In genomic region chr17:73189417-73190099, GRCh38 we compare ENCODE assay signal across 8 cellular contexts. TPM values are rescaled to one million over a fixed set of nuclear protein-coding genes. Genes with fewer than 3 reads are reported as not detected.
DNase-seq lines count a peak whose midpoint lies in the region; ATAC-seq and TF ChIP-seq lines count a peak whose summit lies in the region.

No MANE protein-coding gene starts in this region.

- no TSS peak for BruUV-seq in OCI-LY7 (replicated peaks; lab: Mats Ljungman, UMichigan)

- H3K9me3 Mint-ChIP-seq in HFFc6, result no peaks in the 10 kb centered on the region

- peaks cover 23% of the 10 kb centered on the region for H3K79me2 ChIP-seq in OCI-LY7 (ENCODE audit: insufficient read depth, low read depth, low read length)

- no peaks in the 10 kb centered on the region for H4K20me1 ChIP-seq in OCI-LY7 (ENCODE audit: insufficient read depth, low read length)

- H3K4me1 ChIP-seq in OCI-LY7 (ENCODE audit: insufficient read depth, low read length, poor library complexity, severe bottlenecking) (peaks cover 11% of the 10 kb centered on the region), prostate gland (replicated peaks) (peaks cover 7% of the 10 kb centered on the region)

- no peak for TF ChIP-seq POLR2A in prostate gland (IDR thresholded peaks at IDR 0.05)

- TF ChIP-seq CTCF in HFFc6 (IDR thresholded peaks at IDR 0.05) (peak; percentile 77), OCI-LY7 (conservative IDR thresholded peaks at IDR 0.05; ENCODE audit: low read length) (peak; percentile 44), epithelial cell of esophagus (IDR thresholded peaks at IDR 0.05; ENCODE audit: insufficient read depth, low read depth, low read length, missing control alignments) (peak; percentile 76), prostate gland (IDR thresholded peaks at IDR 0.05) (peak in 3 of 4 experiments; percentile 58 to 83 (median 63))

- H3K4me2 ChIP-seq in OCI-LY7 (ENCODE audit: low read length), result no peak overlapping the region

- H3K4me3 Mint-ChIP-seq in HFFc6, result no peak overlapping the region

- DNase-seq in C1 segment of cervical spinal cord (lab: John Stamatoyannopoulos, UW) (peak in 8 of 14 donors; percentile 10 to 82 (median 26)), HFFc6 (peak; percentile 76), OCI-LY7 (ENCODE audit: low spot score) (peak; percentile 22), epithelial cell of esophagus (ENCODE audit: low read depth) (peak; percentile 70), prostate gland (ENCODE audit: low spot score) (peak; percentile 47), cardiac septum (ENCODE audit: low spot score) (no peak)

- no peak for ATAC-seq in HG02763 (IDR thresholded peaks at IDR 0.05; ENCODE audit: unreplicated experiment)
- ATAC-seq in GM19452 (IDR thresholded peaks at IDR 0.05; ENCODE audit: unreplicated experiment), result no peak

- H3K9me2 ChIP-seq in OCI-LY7 (ENCODE audit: insufficient read depth, low read length), result no peaks in the 10 kb centered on the region

- H3K27me3 Mint-ChIP-seq in HFFc6 (ENCODE audit: insufficient read depth), result peaks cover 1% of the 10 kb centered on the region; the same call in 1 of the 2 replicates

- H3K27ac Mint-ChIP-seq in HFFc6, result no peak overlapping the region

- peaks cover 7% of the 10 kb centered on the region; the same call in 1 of the 2 replicates for H3K36me3 Mint-ChIP-seq in HFFc6 (ENCODE audit: low read depth)

- no peak overlapping the region for H3K4me3 ChIP-seq in OCI-LY7 (ENCODE audit: low read depth, low read length, poor library complexity, severe bottlenecking)
- no peak overlapping the region for H3K4me3 ChIP-seq in epithelial cell of esophagus (ENCODE audit: low read length)
- no peak overlapping the region for H3K4me3 ChIP-seq in prostate gland

- H3K27me3 ChIP-seq in prostate gland (replicated peaks; ENCODE audit: insufficient read depth), result no peaks in the 10 kb centered on the region

- no peak overlapping the region for H3K27ac ChIP-seq in OCI-LY7 (ENCODE audit: low read depth, low read length, poor library complexity, severe bottlenecking)
- H3K27ac ChIP-seq in prostate gland, result no peak overlapping the region

- no peaks in the 10 kb centered on the region for H3K9me3 ChIP-seq in OCI-LY7 (ENCODE audit: low read length)
- H3K9me3 ChIP-seq in prostate gland, result no peaks in the 10 kb centered on the region

- 75% methylated on average over 6 of the region's 6 CpGs for WGBS in prostate gland

- POLR2A ChIA-PET in OCI-LY7 (lab: Charles Lee), result interaction anchor here (0.5 to 0.7 kb wide), 3 partner anchors 9 to 348 kb away, joined by 4 to 6 read pairs (median 4); no protein-coding TSS in a partner anchor

- intact Hi-C loops in OCI-LY7 (cut with micrococcal nuclease; ENCODE audit: unreplicated experiment), result no loop called here
- intact Hi-C loops in prostate gland (cut with DNase I), result loop anchor here (2.0 to 10.0 kb wide), 4 partner anchors 43 to 463 kb away; a partner anchor contains a TSS
- intact Hi-C loops in cardiac septum (cut with DNase I), result loop anchor here (5.0 kb wide), 1 partner anchor 178 kb away; no protein-coding TSS in a partner anchor

- no peak overlapping the region for H2AFZ ChIP-seq in OCI-LY7 (ENCODE audit: low read length)

- CTCF ChIA-PET in OCI-LY7 (lab: Charles Lee; ENCODE audit: unreplicated experiment), result no interaction called here

- H3K4me1 Mint-ChIP-seq in HFFc6 (ENCODE audit: low read depth), result peaks cover 24% of the 10 kb centered on the region

- H3K36me3 ChIP-seq in OCI-LY7 (ENCODE audit: insufficient read depth, low read length) (peaks cover 7% of the 10 kb centered on the region; the same call in 1 of the 2 replicates), prostate gland (no peaks in the 10 kb centered on the region)

RNA-seq across cellular contexts. Expression of gene COG1, which starts 3.3 kb away (rescaled TPM):
- 10 to 100 TPM; 47.3 to 59.0 (median 55.8) TPM for total RNA-seq in HFFc6 (2021; fragmentation: NEBNext Ultra II Directional; extraction: Animal tissue kit (Norgen Biotek cat#: 25700))
- 19.8 and 38.3 TPM in 2 replicates for total RNA-seq in OCI-LY7 (2014; rRNA removed; shearing (Covaris generic))
- total RNA-seq in OCI-LY7 (2022), result 44.1 and 47.5 TPM in 2 replicates
- 10 to 100 TPM; 34.6 to 52.5 TPM for total RNA-seq in prostate gland
- 48.5 TPM for total RNA-seq in cardiac septum

RNA-seq across cellular contexts. Expression of gene SSTR2, which starts 24.7 kb away (rescaled TPM):
- total RNA-seq in HFFc6 (2021; fragmentation: NEBNext Ultra II Directional; extraction: Animal tissue kit (Norgen Biotek cat#: 25700)), result under 1 TPM in 3 of 6 experiments, not detected in 3; 0.05 to 0.15 (median 0.05) TPM
- total RNA-seq in OCI-LY7 (2014; rRNA removed; shearing (Covaris generic)), result not detected in 2 replicates
- total RNA-seq in OCI-LY7 (2022) (not detected in 2 replicates), prostate gland (under 1 TPM; 0.40 to 0.46 TPM), cardiac septum (0.59 TPM)
